In the genomic region with DNA sequence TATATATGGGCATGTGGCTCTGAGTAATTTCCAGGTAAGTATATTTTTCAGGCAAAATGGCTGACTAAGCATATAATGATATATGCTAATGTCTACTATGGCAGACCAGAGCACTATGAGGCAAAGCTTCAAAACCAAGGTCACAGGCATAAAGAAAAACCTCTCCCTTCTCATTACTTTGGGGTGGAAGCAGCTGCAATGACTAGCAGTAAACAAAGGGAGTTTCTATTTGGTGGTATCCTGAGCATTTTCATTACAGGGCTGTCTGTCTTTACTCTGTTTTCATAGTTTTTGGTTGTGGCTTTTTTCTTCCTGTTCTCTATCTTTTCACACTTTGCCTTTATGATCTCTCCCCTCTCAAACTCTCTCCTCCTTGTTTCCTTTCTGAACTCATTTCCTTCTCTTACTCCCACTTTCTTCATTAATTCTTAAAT, we compare ENCODE assay signal across 1 cellular context.
A peak's percentile ranks its signal among the peaks of the same experiment; 100 is the strongest.
TF ChIP-seq lines count a peak whose summit lies in the region.

No MANE protein-coding gene starts in this region.

TF ChIP-seq in HepG2, 621 proteins besides CTCF, POLR2A, EP300 and RAD21:
- TF ChIP-seq ZNF430 (CRISPR knock-in tag; IDR thresholded peaks at IDR 0.05) (no peak), SNAI1 (CRISPR knock-in tag; IDR thresholded peaks at IDR 0.05; ENCODE audit: borderline replicate concordance) (no peak), ZNF891 (CRISPR knock-in tag; IDR thresholded peaks at IDR 0.05) (no peak), MAFF (IDR thresholded peaks at IDR 0.05; ENCODE audit: low read depth, low read length) (peak; percentile 99), KMT2A (CRISPR knock-in tag; IDR thresholded peaks at IDR 0.05) (no peak), MAFK (conservative IDR thresholded peaks at IDR 0.05 in 1 of 2, IDR thresholded peaks at IDR 0.05 in 1 of 2; ENCODE audit: low read length in 2 of 2) (peak; percentile 98 to 99)
- TF ChIP-seq, protein P1, sequence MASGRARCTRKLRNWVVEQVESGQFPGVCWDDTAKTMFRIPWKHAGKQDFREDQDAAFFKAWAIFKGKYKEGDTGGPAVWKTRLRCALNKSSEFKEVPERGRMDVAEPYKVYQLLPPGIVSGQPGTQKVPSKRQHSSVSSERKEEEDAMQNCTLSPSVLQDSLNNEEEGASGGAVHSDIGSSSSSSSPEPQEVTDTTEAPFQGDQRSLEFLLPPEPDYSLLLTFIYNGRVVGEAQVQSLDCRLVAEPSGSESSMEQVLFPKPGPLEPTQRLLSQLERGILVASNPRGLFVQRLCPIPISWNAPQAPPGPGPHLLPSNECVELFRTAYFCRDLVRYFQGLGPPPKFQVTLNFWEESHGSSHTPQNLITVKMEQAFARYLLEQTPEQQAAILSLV (CRISPR knock-in tag; IDR thresholded peaks at IDR 0.05; ENCODE audit: borderline replicate concordance) = no peak
TF ChIP-seq in HepG2: peak in this region for 2.
